ENCODE assay signal across 13 cellular contexts in genomic region chr5:167982-168660, GRCh38. TPM values are rescaled to one million over a fixed set of nuclear protein-coding genes. Genes with fewer than 3 reads are reported as not detected.
DNase-seq lines count a peak whose midpoint lies in the region; ATAC-seq and TF ChIP-seq lines count a peak whose summit lies in the region.
"Had no signal": no experiment of that assay in that cellular context is flagged by ENCODE, and none has a peak within 500 bp of the region (broad histone marks: within the 10 kb centered on the region; RNA-seq: fewer than 3 reads in every experiment).

No MANE protein-coding gene starts in this region.

- no TSS peak for BruUV-seq in Caco-2 (replicated peaks; lab: Mats Ljungman, UMichigan)

- no peak overlapping the region for H3K4me3 ChIP-seq in Caco-2 (ENCODE audit: low read depth, low read length)
- H3K4me3 ChIP-seq: cardiac muscle cell had no signal

- H3K4me1 Mint-ChIP-seq in Caco-2 (ENCODE audit: low read depth, unreplicated experiment), result no peaks in the 10 kb centered on the region
- H3K4me1 Mint-ChIP-seq in activated CD8-positive, alpha-beta T cell treated with anti-CD3 and anti-CD28 coated beads for 36 hours (ENCODE audit: low read depth), result no peaks in the 10 kb centered on the region

- intact Hi-C loops in posterior vena cava (cut with DNase I) (no loop called here), Caco-2 (cut with micrococcal nuclease; ENCODE audit: unreplicated experiment) (no loop called here)
- intact Hi-C loops in activated CD8-positive, alpha-beta T cell treated with anti-CD3 and anti-CD28 coated beads for 36 hours (cut with micrococcal nuclease), result no loop called here

- peaks cover 21% of the 10 kb centered on the region for H3K36me3 Mint-ChIP-seq in Caco-2 (ENCODE audit: insufficient read depth, unreplicated experiment)
- no peaks in the 10 kb centered on the region for H3K36me3 Mint-ChIP-seq in activated CD8-positive, alpha-beta T cell treated with anti-CD3 and anti-CD28 coated beads for 36 hours (ENCODE audit: low read depth)
- H3K36me3 Mint-ChIP-seq: activated CD4-positive, alpha-beta memory T cell treated with anti-CD3 and anti-CD28 coated beads for 36 hours had no signal

- no peak overlapping the region for H3K27ac Mint-ChIP-seq in Caco-2 (ENCODE audit: unreplicated experiment)
- no peak overlapping the region for H3K27ac Mint-ChIP-seq in activated CD8-positive, alpha-beta T cell treated with anti-CD3 and anti-CD28 coated beads for 36 hours
- H3K27ac Mint-ChIP-seq: activated CD4-positive, alpha-beta memory T cell treated with anti-CD3 and anti-CD28 coated beads for 36 hours; progenitor cell of endocrine pancreas had no signal

- ATAC-seq in HG03354 (IDR thresholded peaks at IDR 0.05; ENCODE audit: poor library complexity, severe bottlenecking, unreplicated experiment), result no peak
- no peak for ATAC-seq in activated CD8-positive, alpha-beta T cell treated with anti-CD3 and anti-CD28 coated beads for 36 hours

- TF ChIP-seq CTCF in Caco-2 (IDR thresholded peaks at IDR 0.05; ENCODE audit: insufficient read depth in 1 of 2, low read depth in 1 of 2, low read length in 1 of 2, severe bottlenecking in 1 of 2, unreplicated experiment in 1 of 2), result no peak
- no peak for TF ChIP-seq CTCF in activated CD8-positive, alpha-beta T cell treated with anti-CD3 and anti-CD28 coated beads for 36 hours (IDR thresholded peaks at IDR 0.05)

- no peaks in the 10 kb centered on the region for H3K27me3 ChIP-seq in Caco-2 (replicated peaks; ENCODE audit: control insufficient read depth, insufficient read depth, low read length)
- H3K27me3 ChIP-seq: cardiac muscle cell had no signal

- CTCF ChIA-PET in Caco-2 (lab: Charles Lee), result no interaction called here
- CTCF ChIA-PET in activated CD8-positive, alpha-beta T cell treated with anti-CD3 and anti-CD28 coated beads for 36 hours (lab: Charles Lee), result interaction anchor here (2.0 kb wide), 1 partner anchor 12 kb away, joined by 4 read pairs; no protein-coding TSS in a partner anchor

- H3K4me3 Mint-ChIP-seq in Caco-2 (ENCODE audit: unreplicated experiment), result no peak overlapping the region
- no peak overlapping the region for H3K4me3 Mint-ChIP-seq in activated CD8-positive, alpha-beta T cell treated with anti-CD3 and anti-CD28 coated beads for 36 hours
- H3K4me3 Mint-ChIP-seq: activated CD4-positive, alpha-beta memory T cell treated with anti-CD3 and anti-CD28 coated beads for 36 hours had no signal

- no peaks in the 10 kb centered on the region for H3K36me3 ChIP-seq in Caco-2 (ENCODE audit: control insufficient read depth, insufficient read depth, low read length)
- H3K36me3 ChIP-seq: cardiac muscle cell had no signal

- DNase-seq in Daoy (ENCODE audit: low read depth) (peak; percentile 93), M059J (ENCODE audit: low read depth) (peak; percentile 99), dermis blood vessel endothelial cell (peak; percentile 96), posterior vena cava (ENCODE audit: low spot score) (peak; percentile 67), Caco-2 (no peak), nucleus accumbens (lab: John Stamatoyannopoulos, UW) (no peak)
- no peak for DNase-seq in activated CD8-positive, alpha-beta T cell treated with anti-CD3 and anti-CD28 coated beads for 36 hours
- DNase-seq: NCI-H1092 treated with DMSO at 0.1 percent for 48 hours, OCI-M1 had no signal

- no peaks in the 10 kb centered on the region for H3K9me3 ChIP-seq in Caco-2

- H3K27me3 Mint-ChIP-seq in Caco-2 (ENCODE audit: insufficient read depth, unreplicated experiment), result no peaks in the 10 kb centered on the region
- no peaks in the 10 kb centered on the region for H3K27me3 Mint-ChIP-seq in activated CD8-positive, alpha-beta T cell treated with anti-CD3 and anti-CD28 coated beads for 36 hours
- H3K27me3 Mint-ChIP-seq: progenitor cell of endocrine pancreas had no signal

- no peaks in the 10 kb centered on the region for H3K4me1 ChIP-seq in Caco-2

- no peaks in the 10 kb centered on the region for H3K9me3 Mint-ChIP-seq in Caco-2 (ENCODE audit: unreplicated experiment)
- no peaks in the 10 kb centered on the region for H3K9me3 Mint-ChIP-seq in activated CD8-positive, alpha-beta T cell treated with anti-CD3 and anti-CD28 coated beads for 36 hours
- H3K9me3 Mint-ChIP-seq: activated CD4-positive, alpha-beta memory T cell treated with anti-CD3 and anti-CD28 coated beads for 36 hours had no signal

- POLR2A ChIA-PET in Caco-2 (lab: Charles Lee), result no interaction called here
- POLR2A ChIA-PET in activated CD8-positive, alpha-beta T cell treated with anti-CD3 and anti-CD28 coated beads for 36 hours (lab: Charles Lee), result no interaction called here

RNA-seq across cellular contexts. Expression of gene LRRC14B, which starts 23.2 kb away (rescaled TPM):
- not detected in 2 replicates for total RNA-seq in Daoy (2014; rRNA removed; shearing (Covaris generic))
- total RNA-seq in M059J (2014; rRNA removed; shearing (Covaris generic)), result not detected in 2 replicates
- not detected in 2 replicates for total RNA-seq in dermis blood vessel endothelial cell
- not detected for total RNA-seq in posterior vena cava
- not detected in 2 replicates for total RNA-seq in Caco-2 (2022)
- total RNA-seq in activated CD8-positive, alpha-beta T cell treated with anti-CD3 and anti-CD28 coated beads for 36 hours, result under 1 TPM in 1 of 2 experiments, not detected in 1; 0.16 TPM
- total RNA-seq: activated CD4-positive, alpha-beta memory T cell treated with anti-CD3 and anti-CD28 coated beads for 36 hours; progenitor cell of endocrine pancreas had no signal

RNA-seq across cellular contexts. Expression of gene CCDC127, which starts 49.8 kb away (rescaled TPM):
- total RNA-seq in Daoy (2014; rRNA removed; shearing (Covaris generic)), result 2.3 and 4.1 TPM in 2 replicates
- total RNA-seq in M059J (2014; rRNA removed; shearing (Covaris generic)), result 3.4 and 5.4 TPM in 2 replicates
- total RNA-seq in dermis blood vessel endothelial cell (5.6 and 6.7 TPM in 2 replicates), posterior vena cava (1 to 10 TPM; 5.8 to 6.9 TPM), Caco-2 (2022) (10.5 TPM in 2 replicates)
- total RNA-seq in activated CD8-positive, alpha-beta T cell treated with anti-CD3 and anti-CD28 coated beads for 36 hours, result 1 to 10 TPM; 4.2 to 4.3 TPM

RNA-seq across cellular contexts. Expression of gene SDHA, which starts 50.0 kb away (rescaled TPM):
- total RNA-seq in Daoy (2014; rRNA removed; shearing (Covaris generic)), result 78.3 and 97.6 TPM in 2 replicates
- 78.4 and 109 TPM in 2 replicates for total RNA-seq in M059J (2014; rRNA removed; shearing (Covaris generic))
- total RNA-seq in dermis blood vessel endothelial cell (123 and 196 TPM in 2 replicates), posterior vena cava (10 to 100 TPM; 75.2 to 80.7 TPM), Caco-2 (2022) (140 and 157 TPM in 2 replicates)
- 100 to 1,000 TPM; 141 to 149 TPM for total RNA-seq in activated CD8-positive, alpha-beta T cell treated with anti-CD3 and anti-CD28 coated beads for 36 hours

Comparison
In these comparisons a context has a peak if more than half of its experiments do, and no peak if none do; other contexts are left out.
1. DNase-seq: peak in Daoy (single experiment), M059J (single experiment), dermis blood vessel endothelial cell (single experiment) and posterior vena cava (single experiment); none in Caco-2 (0 of 2), activated CD8-positive, alpha-beta T cell treated with anti-CD3 and anti-CD28 coated beads for 36 hours (single experiment) and nucleus accumbens (0 of 56).